ENCODE assay signal across 1 cellular context in the genomic region with DNA sequence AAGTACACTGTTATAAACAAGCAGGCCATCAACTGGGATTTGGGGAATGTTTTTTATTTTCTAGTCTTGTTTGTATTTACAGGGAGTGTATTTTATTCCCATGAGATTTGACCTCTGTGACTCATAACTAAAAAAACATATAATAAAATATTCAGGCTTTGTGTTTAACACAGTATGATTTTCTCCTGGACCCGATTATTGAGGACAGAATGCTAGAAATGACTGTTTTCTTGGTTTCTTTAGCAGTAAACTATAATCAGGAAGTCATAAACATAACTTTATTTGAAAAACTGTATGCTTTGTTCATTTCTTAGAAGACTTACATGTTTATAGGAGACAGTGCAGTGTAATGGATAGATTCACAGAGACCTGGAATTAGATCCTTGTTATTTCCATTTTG.
TF ChIP-seq lines count a peak whose summit lies in the region.

No MANE protein-coding gene starts in this region.

TF ChIP-seq in HCT116, 20 proteins besides CTCF, POLR2A, EP300 and RAD21 (continued from another document):
- TF ChIP-seq, protein P1, sequence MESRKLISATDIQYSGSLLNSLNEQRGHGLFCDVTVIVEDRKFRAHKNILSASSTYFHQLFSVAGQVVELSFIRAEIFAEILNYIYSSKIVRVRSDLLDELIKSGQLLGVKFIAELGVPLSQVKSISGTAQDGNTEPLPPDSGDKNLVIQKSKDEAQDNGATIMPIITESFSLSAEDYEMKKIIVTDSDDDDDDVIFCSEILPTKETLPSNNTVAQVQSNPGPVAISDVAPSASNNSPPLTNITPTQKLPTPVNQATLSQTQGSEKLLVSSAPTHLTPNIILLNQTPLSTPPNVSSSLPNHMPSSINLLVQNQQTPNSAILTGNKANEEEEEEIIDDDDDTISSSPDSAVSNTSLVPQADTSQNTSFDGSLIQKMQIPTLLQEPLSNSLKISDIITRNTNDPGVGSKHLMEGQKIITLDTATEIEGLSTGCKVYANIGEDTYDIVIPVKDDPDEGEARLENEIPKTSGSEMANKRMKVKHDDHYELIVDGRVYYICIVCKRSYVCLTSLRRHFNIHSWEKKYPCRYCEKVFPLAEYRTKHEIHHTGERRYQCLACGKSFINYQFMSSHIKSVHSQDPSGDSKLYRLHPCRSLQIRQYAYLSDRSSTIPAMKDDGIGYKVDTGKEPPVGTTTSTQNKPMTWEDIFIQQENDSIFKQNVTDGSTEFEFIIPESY (IDR thresholded peaks at IDR 0.05; ENCODE audit: extremely low read depth, insufficient replicate concordance, low read length): no peak
- TF ChIP-seq, protein P2, sequence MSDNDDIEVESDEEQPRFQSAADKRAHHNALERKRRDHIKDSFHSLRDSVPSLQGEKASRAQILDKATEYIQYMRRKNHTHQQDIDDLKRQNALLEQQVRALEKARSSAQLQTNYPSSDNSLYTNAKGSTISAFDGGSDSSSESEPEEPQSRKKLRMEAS (IDR thresholded peaks at IDR 0.05): no peak
- no peak for TF ChIP-seq ELF1 (IDR thresholded peaks at IDR 0.05; ENCODE audit: borderline replicate concordance, low read depth)
- no peak for TF ChIP-seq SRF (IDR thresholded peaks at IDR 0.05; ENCODE audit: low read depth)
- no peak for TF ChIP-seq CEBPB (IDR thresholded peaks at IDR 0.05; ENCODE audit: low read depth)
- no peak for TF ChIP-seq ZFX (IDR thresholded peaks at IDR 0.05)
